ENCODE assay signal across 12 cellular contexts in genomic region chr13:20814224-20814910, GRCh38. TPM values are rescaled to one million over a fixed set of nuclear protein-coding genes. Genes with fewer than 3 reads are reported as not detected.
DNase-seq lines count a peak whose midpoint lies in the region; ATAC-seq lines count a peak whose summit lies in the region.
"Had no signal": no experiment of that assay in that cellular context is flagged by ENCODE, and none has a peak within 500 bp of the region (broad histone marks: within the 10 kb centered on the region; RNA-seq: fewer than 3 reads in every experiment).

No MANE protein-coding gene starts in this region.

- peaks cover 0 to 11% of the 10 kb centered on the region in 2 donors for H3K4me1 Mint-ChIP-seq in effector memory CD8-positive, alpha-beta T cell (ENCODE audit: low read depth in 2 of 2)

- no peaks in the 10 kb centered on the region for H3K9me3 Mint-ChIP-seq in effector memory CD8-positive, alpha-beta T cell

- ATAC-seq in GM18870 (IDR thresholded peaks at IDR 0.05; ENCODE audit: unreplicated experiment), result no peak
- ATAC-seq in GM18498 (IDR thresholded peaks at IDR 0.05; ENCODE audit: unreplicated experiment), result no peak
- ATAC-seq in effector memory CD8-positive, alpha-beta T cell (replicated peaks), result no peak

- no peak overlapping the region for H3K56ac ChIP-seq in mesendoderm (ENCODE audit: low read length)

- no peak overlapping the region for H3K27ac Mint-ChIP-seq in effector memory CD8-positive, alpha-beta T cell

- H3K9ac ChIP-seq in mesendoderm (ENCODE audit: low read length), result no peak overlapping the region

- no peak overlapping the region for H2AK5ac ChIP-seq in mesendoderm (ENCODE audit: low read length)

- WGBS in mesendoderm (ENCODE audit: extremely low coverage, insufficient coverage, low lambda C conversion rate), result no CpG with 5 or more reads among the region's 5 CpGs

- no peak overlapping the region for H4K5ac ChIP-seq in mesendoderm (ENCODE audit: low read length)

- DNase-seq in AG08395 (ENCODE audit: low spot score) (peak; percentile 91), NCI-H2227 treated with DMSO at 0.1 percent for 48 hours (lab: John Stamatoyannopoulos, UW) (peak; percentile 26), dermis blood vessel endothelial cell (peak; percentile 98), mesendoderm (peak; percentile 40), middle frontal gyrus (ENCODE audit: extremely low spot score, low spot score) (no peak)
- no peak for DNase-seq in effector memory CD8-positive, alpha-beta T cell
- DNase-seq: activated CD8-positive, alpha-beta memory T cell treated with anti-CD3 and anti-CD28 coated beads, Interleukin-2, amount 50 U/mL, for 4 hours; DND-41 had no signal

- H3K4me3 Mint-ChIP-seq in effector memory CD8-positive, alpha-beta T cell, result no peak overlapping the region

- H2BK15ac ChIP-seq in mesendoderm (replicated peaks; ENCODE audit: low read depth), result no peak overlapping the region

- no peak overlapping the region for H2BK5ac ChIP-seq in mesendoderm (ENCODE audit: low read length)

- peaks cover 14% of the 10 kb centered on the region for H3K36me3 Mint-ChIP-seq in effector memory CD8-positive, alpha-beta T cell (ENCODE audit: insufficient read depth)

- peaks cover 6% of the 10 kb centered on the region for H3K79me1 ChIP-seq in mesendoderm (ENCODE audit: low read length)

- no peak overlapping the region for H3K4ac ChIP-seq in mesendoderm (ENCODE audit: low read depth, low read length)

- H3K79me2 ChIP-seq in mesendoderm (ENCODE audit: control insufficient read depth, insufficient read depth, low read length), result no peaks in the 10 kb centered on the region

- H3K4me1 ChIP-seq in mesendoderm (ENCODE audit: control insufficient read depth, low read depth, low read length), result no peaks in the 10 kb centered on the region

- H3K4me3 ChIP-seq in mesendoderm (ENCODE audit: low read length), result no peak overlapping the region
- H3K4me3 ChIP-seq: skin epidermis had no signal

- H3K36me3 ChIP-seq in mesendoderm (ENCODE audit: control insufficient read depth, insufficient read depth, low read length), result no peaks in the 10 kb centered on the region

- H3K18ac ChIP-seq in mesendoderm (ENCODE audit: low read length), result no peak overlapping the region

- H3K27ac ChIP-seq in mesendoderm (ENCODE audit: low read depth, low read length), result no peak overlapping the region
- H3K27ac ChIP-seq: HL-60 had no signal

- H3K27me3 Mint-ChIP-seq in effector memory CD8-positive, alpha-beta T cell, result no peaks in the 10 kb centered on the region

- H3K4me2 ChIP-seq in mesendoderm (ENCODE audit: low read length), result no peak overlapping the region

- H2BK120ac ChIP-seq in mesendoderm (ENCODE audit: low read depth, low read length), result no peak overlapping the region

- no peak overlapping the region for H4K8ac ChIP-seq in mesendoderm (ENCODE audit: low read depth, low read length)

- H3K27me3 ChIP-seq in mesendoderm (ENCODE audit: insufficient read depth, low read length, poor library complexity), result no peaks in the 10 kb centered on the region

- no peak overlapping the region for H3K23ac ChIP-seq in mesendoderm (ENCODE audit: low read length)

RNA-seq across cellular contexts. Expression of gene EEF1AKMT1, which starts 40.6 kb away (rescaled TPM):
- 7.7 and 10.0 TPM in 2 replicates for total RNA-seq in dermis blood vessel endothelial cell
- 7.7 TPM for polyA plus RNA-seq in mesendoderm (2013, experiment 1 of 2)
- 7.2 TPM for polyA plus RNA-seq in mesendoderm (2013, experiment 2 of 2)

Comparison
In these comparisons a context has a peak if more than half of its experiments do, and no peak if none do; other contexts are left out.
1. DNase-seq: peak in AG08395 (single experiment), NCI-H2227 treated with DMSO at 0.1 percent for 48 hours (single experiment), dermis blood vessel endothelial cell (single experiment) and mesendoderm (single experiment); none in middle frontal gyrus (single experiment) and effector memory CD8-positive, alpha-beta T cell (0 of 3).